ENCODE assay signal across 9 cellular contexts in the genomic region with DNA sequence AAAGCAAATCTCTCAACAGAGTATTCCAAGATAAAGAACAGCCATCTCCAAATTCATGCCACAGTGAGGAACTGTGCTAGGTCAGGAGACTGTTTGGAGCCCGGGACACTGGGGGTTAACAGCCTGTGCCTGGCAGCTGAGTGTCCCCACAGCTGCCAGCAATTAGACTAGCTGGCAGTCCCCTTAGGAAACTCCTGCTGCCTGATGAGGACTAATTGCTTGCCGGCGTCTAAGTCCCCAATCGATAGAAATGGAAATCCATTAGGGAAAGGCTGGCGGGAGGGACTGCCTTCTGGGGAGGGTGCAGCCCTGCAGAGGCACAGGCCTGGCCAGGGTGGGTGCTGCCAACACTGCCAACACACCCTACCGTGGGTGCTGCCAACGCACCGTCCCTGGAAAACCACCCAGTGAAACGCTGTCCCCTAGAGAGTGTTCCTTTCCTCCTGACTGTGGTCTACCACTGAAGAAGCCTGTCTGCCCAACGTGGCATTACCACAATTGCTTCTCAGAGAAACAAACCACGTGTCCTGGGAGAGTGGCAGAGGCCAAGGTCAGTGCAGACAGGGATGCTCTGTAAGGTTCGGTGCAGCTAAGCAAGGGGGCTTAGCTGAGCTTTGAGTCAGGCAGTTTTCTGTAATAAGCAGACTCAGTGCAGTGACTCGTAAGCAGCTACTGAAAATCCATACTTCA.
A peak's percentile ranks its signal among the peaks of the same experiment; 100 is the strongest.
DNase-seq lines count a peak whose midpoint lies in the region; ATAC-seq and TF ChIP-seq lines count a peak whose summit lies in the region.
"Had no signal": no experiment of that assay in that cellular context is flagged by ENCODE, and none has a peak within 500 bp of the region (broad histone marks: within the 10 kb centered on the region; RNA-seq: fewer than 3 reads in every experiment).

No MANE protein-coding gene starts in this region.

- peaks cover 1 to 11% (median 4%) of the 10 kb centered on the region in 3 experiments; a peak in 5 of 7 replicates for H3K36me3 Mint-ChIP-seq in H9 (ENCODE audit: insufficient read depth in 1 of 3, low read depth in 3 of 3)

- no peaks in the 10 kb centered on the region for H3K27me3 Mint-ChIP-seq in H9 (ENCODE audit: low read depth)
- H3K27me3 Mint-ChIP-seq: stimulated activated naive CD8-positive, alpha-beta T cell treated with anti-CD3 and anti-CD28 coated beads, Interleukin-15, Interleukin-2, amounts not matched to agents 100 ng/mL and 50 ng/mL, for 24 hours had no signal

- no peak overlapping the region for H3K4me2 ChIP-seq in H9 (ENCODE audit: insufficient read depth, insufficient read length, low read length)

- WGBS in H9 (ENCODE audit: extremely low coverage, insufficient read length, low lambda C conversion rate) = no CpG with 5 or more reads among the region's 13 CpGs

- H3K56ac ChIP-seq in H9 (ENCODE audit: insufficient read length, low read depth, low read length) = no peak overlapping the region

- H4K91ac ChIP-seq in H9 (ENCODE audit: insufficient read length, low read depth, low read length) = no peak overlapping the region

- H4K8ac ChIP-seq in H9 (replicated peaks; ENCODE audit: insufficient read length, low read depth, low read length) = no peak overlapping the region

- TF ChIP-seq CTCF in H9 (conservative IDR thresholded peaks at IDR 0.05) = no peak

- H2BK20ac ChIP-seq in H9 (ENCODE audit: low read depth, low read length, poor library complexity, severe bottlenecking) = no peak overlapping the region

- H2BK120ac ChIP-seq in H9 (ENCODE audit: low read depth, low read length, poor library complexity, severe bottlenecking) = no peak overlapping the region

- H3K14ac ChIP-seq in H9 (ENCODE audit: insufficient read depth, low read length) = no peak overlapping the region

- no peak overlapping the region for H3K4me3 Mint-ChIP-seq in H9
- H3K4me3 Mint-ChIP-seq: stimulated activated naive CD8-positive, alpha-beta T cell treated with anti-CD3 and anti-CD28 coated beads, Interleukin-15, Interleukin-2, amounts not matched to agents 100 ng/mL and 50 ng/mL, for 24 hours had no signal

- H3K79me2 ChIP-seq in H9 (ENCODE audit: insufficient read depth, low read length) = no peaks in the 10 kb centered on the region

- no peak overlapping the region for H3T11ph ChIP-seq in H9 (ENCODE audit: low read length)

- ATAC-seq in sciatic nerve (peak; percentile 36), GM21381 (IDR thresholded peaks at IDR 0.05; ENCODE audit: unreplicated experiment) (no peak), HG03342 (IDR thresholded peaks at IDR 0.05; ENCODE audit: unreplicated experiment) (no peak)

- no peak overlapping the region for H2AK5ac ChIP-seq in H9 (ENCODE audit: insufficient read length, low read length)

- intact Hi-C loops in cardiac septum (cut with DNase I) (no loop called here), sciatic nerve (cut with DNase I) (no loop called here)

- no peaks in the 10 kb centered on the region for H3K4me1 Mint-ChIP-seq in H9

- no peak overlapping the region for H2BK12ac ChIP-seq in H9 (ENCODE audit: insufficient read length, low read depth, low read length)

- no peak overlapping the region for H2BK15ac ChIP-seq in H9 (ENCODE audit: low read depth, low read length)

- H4K5ac ChIP-seq in H9 (ENCODE audit: insufficient read length, low read depth, low read length) = no peak overlapping the region

- no peak overlapping the region for H3K27ac Mint-ChIP-seq in H9
- H3K27ac Mint-ChIP-seq: stimulated activated naive CD8-positive, alpha-beta T cell treated with anti-CD3 and anti-CD28 coated beads, Interleukin-15, Interleukin-2, amounts not matched to agents 100 ng/mL and 50 ng/mL, for 24 hours had no signal

- H3K18ac ChIP-seq in H9 (ENCODE audit: insufficient read length, low read depth, low read length) = no peak overlapping the region

- no peak overlapping the region for H3K9ac ChIP-seq in H9 (ENCODE audit: extremely low read depth, insufficient read length, low read length)

- H2AFZ ChIP-seq in H9 (ENCODE audit: low read length) = no peak overlapping the region

- DNase-seq in NCI-H1092 treated with DMSO at 0.1 percent for 48 hours (lab: John Stamatoyannopoulos, UW) = peak; percentile 97
- DNase-seq in NCI-H82 treated with DMSO at 0.1 percent for 48 hours (lab: John Stamatoyannopoulos, UW; ENCODE audit: unreplicated experiment) = peak; percentile 22
- peak; percentile 62 for DNase-seq in cardiac septum (ENCODE audit: low spot score)
- DNase-seq in sciatic nerve (ENCODE audit: low spot score) = no peak
- DNase-seq in H9 = no peak
- DNase-seq in stimulated activated CD8-positive, alpha-beta memory T cell treated with anti-CD3 and anti-CD28 coated beads, Interleukin-4, amount 100 ng/mL, for 48 hours = no peak

- no peaks in the 10 kb centered on the region for H3K27me3 ChIP-seq in H9 (ENCODE audit: insufficient read depth, low read length)

- H3K9me3 ChIP-seq in H9 (ENCODE audit: control insufficient read depth, low read depth, low read length) = no peaks in the 10 kb centered on the region

- H3K9me3 Mint-ChIP-seq in H9 = peaks cover 12% of the 10 kb centered on the region in 2 experiments
- H3K9me3 Mint-ChIP-seq: stimulated activated naive CD8-positive, alpha-beta T cell treated with anti-CD3 and anti-CD28 coated beads, Interleukin-15, Interleukin-2, amounts not matched to agents 100 ng/mL and 50 ng/mL, for 24 hours had no signal

- no peak overlapping the region for H3K23ac ChIP-seq in H9 (ENCODE audit: insufficient read length, low read depth, low read length)

- H3K79me1 ChIP-seq in H9 (ENCODE audit: insufficient read depth, low read depth, low read length, poor library complexity, severe bottlenecking) = no peaks in the 10 kb centered on the region

- no peak overlapping the region for H3K4ac ChIP-seq in H9 (ENCODE audit: low read depth, low read length)

- H2BK5ac ChIP-seq in H9 (ENCODE audit: insufficient read length, low read length) = no peak overlapping the region

- no peak overlapping the region for H3K27ac ChIP-seq in H9 (ENCODE audit: insufficient read length, low read depth, low read length)

- no peaks in the 10 kb centered on the region for H4K20me1 ChIP-seq in H9 (ENCODE audit: control insufficient read depth, insufficient read depth, insufficient read length)

- no peaks in the 10 kb centered on the region for H3K23me2 ChIP-seq in H9 (ENCODE audit: insufficient read length, low read depth, low read length, poor library complexity, severe bottlenecking)

- H3K4me1 ChIP-seq in H9 (ENCODE audit: insufficient read depth, low read length) = no peaks in the 10 kb centered on the region

Comparison
In these comparisons a context has a peak if more than half of its experiments do, and no peak if none do; other contexts are left out.
1. DNase-seq: peak in NCI-H1092 treated with DMSO at 0.1 percent for 48 hours (single experiment), NCI-H82 treated with DMSO at 0.1 percent for 48 hours (single experiment) and cardiac septum (single experiment); none in sciatic nerve (single experiment), H9 (single experiment) and stimulated activated CD8-positive, alpha-beta memory T cell treated with anti-CD3 and anti-CD28 coated beads, Interleukin-4, amount 100 ng/mL, for 48 hours (single experiment).